ENCODE assay signal across 8 cellular contexts in genomic region chr18:76532875-76533274, GRCh38.
"Had no signal": no experiment of that assay in that cellular context is flagged by ENCODE, and none has a peak within 500 bp of the region (broad histone marks: within the 10 kb centered on the region; RNA-seq: fewer than 3 reads in every experiment).

No MANE protein-coding gene starts in this region.

- H3K9me3 Mint-ChIP-seq: GM23338, H9 had no signal

- H3K27ac ChIP-seq: HL-60 had no signal

- ATAC-seq: GM23338 had no signal

- H2AFZ ChIP-seq: GM23338 had no signal

- FAIRE-seq: H1, H54 had no signal

- DNase-seq: H9, HCEC 1CT, KG1 had no signal

- H3K4me3 Mint-ChIP-seq: GM23338, H9, IgD-negative memory B cell had no signal

- H3K27ac Mint-ChIP-seq: GM23338, H9, IgD-negative memory B cell had no signal

- H3K36me3 Mint-ChIP-seq: IgD-negative memory B cell had no signal

- H3K4me3 ChIP-seq: GM23338 had no signal

- H3K4me2 ChIP-seq: GM23338 had no signal
